In genomic region chr17:45256114-45256966, GRCh38 we compare ENCODE assay signal across 1 cellular context.
TF ChIP-seq lines count a peak whose summit lies in the region.

No MANE protein-coding gene starts in this region.

TF ChIP-seq in GM12878, 131 proteins besides CTCF, POLR2A, EP300 and RAD21 (continued from another document):
- no peak for TF ChIP-seq HSF1 (IDR thresholded peaks at IDR 0.05; ENCODE audit: low read depth, low read length)
- no peak for TF ChIP-seq SP1 (IDR thresholded peaks at IDR 0.05; ENCODE audit: low read depth, low read length)
- no peak for TF ChIP-seq ASH2L (IDR thresholded peaks at IDR 0.05; ENCODE audit: borderline replicate concordance, low read depth)
- no peak for TF ChIP-seq PRDM15 (CRISPR knock-in tag; IDR thresholded peaks at IDR 0.05)
- TF ChIP-seq RUNX3 (IDR thresholded peaks at IDR 0.05; ENCODE audit: low read length) = no peak
- no peak for TF ChIP-seq ZBTB33 (IDR thresholded peaks at IDR 0.05)
- no peak for TF ChIP-seq NR2F1 (conservative IDR thresholded peaks at IDR 0.05)
- no peak for TF ChIP-seq ZNF592 (IDR thresholded peaks at IDR 0.05)
- no peak for TF ChIP-seq SKIL (IDR thresholded peaks at IDR 0.05; ENCODE audit: low read depth, poor library complexity, severe bottlenecking)
- no peak for TF ChIP-seq GABPA (IDR thresholded peaks at IDR 0.05; ENCODE audit: low read depth)
- TF ChIP-seq CUX1 (IDR thresholded peaks at IDR 0.05; ENCODE audit: insufficient replicate concordance, low read depth, low read length) = no peak
- no peak for TF ChIP-seq ZZZ3 (IDR thresholded peaks at IDR 0.05; ENCODE audit: control insufficient read depth, insufficient read length, low read depth)
- TF ChIP-seq NFYA (IDR thresholded peaks at IDR 0.05; ENCODE audit: borderline replicate concordance, low read depth, low read length) = no peak
- no peak for TF ChIP-seq FOXK2 (IDR thresholded peaks at IDR 0.05)
- TF ChIP-seq IKZF2 (IDR thresholded peaks at IDR 0.05) = no peak
- TF ChIP-seq ATF3 (IDR thresholded peaks at IDR 0.05; ENCODE audit: borderline replicate concordance, extremely low read depth, low read depth, low read length) = no peak
- no peak for TF ChIP-seq MEF2A (IDR thresholded peaks at IDR 0.05; ENCODE audit: insufficient read depth, low read depth, low read length)
- no peak for TF ChIP-seq ATF2 (IDR thresholded peaks at IDR 0.05; ENCODE audit: low read length)
- TF ChIP-seq HCFC1 (IDR thresholded peaks at IDR 0.05; ENCODE audit: low read length) = no peak
